Comparison of ENCODE assay signal across 8 cellular contexts in genomic region chr4:184649026-184649970, GRCh38. TPM values are rescaled to one million over a fixed set of nuclear protein-coding genes. Genes with fewer than 3 reads are reported as not detected.
DNase-seq lines count a peak whose midpoint lies in the region; ATAC-seq and TF ChIP-seq lines count a peak whose summit lies in the region.

CASP3 (minus strand) TSS chr4:184649447; CDS start chr4:184638453, 10,994 bp downstream.
PRIMPOL (plus strand) TSS chr4:184649738; CDS start chr4:184657141, 7,403 bp downstream.

- peak; percentile 80 for ATAC-seq in GM21619 (IDR thresholded peaks at IDR 0.05; ENCODE audit: unreplicated experiment)

- H3K4me3 ChIP-seq in epithelial cell of proximal tubule (ENCODE audit: low read depth, low read length) (peak within 1 kb of the TSS; percentile 92), mucosa of stomach (ENCODE audit: low read length) (peak within 1 kb of the TSS; percentile 97)

- no peaks in the 10 kb centered on the region for H3K36me3 ChIP-seq in mucosa of stomach (ENCODE audit: control insufficient read depth, insufficient read depth, low read length)

- H3K9me3 ChIP-seq in mucosa of stomach (ENCODE audit: control insufficient read depth, low read length), result no peaks in the 10 kb centered on the region

- peak; percentile 29; the same call in 1 of the 2 replicates for TF ChIP-seq RAD21 in Ishikawa (IDR thresholded peaks at IDR 0.05; ENCODE audit: low read depth)

- TF ChIP-seq CTCF in epithelial cell of proximal tubule (conservative IDR thresholded peaks at IDR 0.05; ENCODE audit: low read depth, low read length), result peak; percentile 3

- TF ChIP-seq EP300 in Ishikawa (IDR thresholded peaks at IDR 0.05; ENCODE audit: borderline replicate concordance), result no peak

- H3K4me1 ChIP-seq in mucosa of stomach (ENCODE audit: control insufficient read depth, insufficient read depth, low read length), result peaks cover 36% of the 10 kb centered on the region

- H3K9ac ChIP-seq in mucosa of stomach (ENCODE audit: low read length), result peak within 1 kb of the TSS; percentile 98

- DNase-seq in DMS53 (lab: John Stamatoyannopoulos, UW) (peak; percentile 96), OCI-M2 (lab: John Stamatoyannopoulos, UW; ENCODE audit: unreplicated experiment) (peak; percentile 46), activated T-cell treated with anti-CD3 and anti-CD28 coated beads for 4 hours (peak; percentile 92), epithelial cell of proximal tubule (ENCODE audit: low read depth) (no peak)
- peak; percentile 97 for DNase-seq in stimulated activated CD8-positive, alpha-beta memory T cell treated with anti-CD3 and anti-CD28 coated beads, Interleukin-4, amount 100 ng/mL, for 48 hours

- no peaks in the 10 kb centered on the region for H3K27me3 ChIP-seq in mucosa of stomach (ENCODE audit: control insufficient read depth, insufficient read depth, low read length)

TF ChIP-seq in Ishikawa, 13 proteins besides CTCF, POLR2A, EP300 and RAD21:
- TF ChIP-seq MAX (IDR thresholded peaks at IDR 0.05), result peak; percentile 41
- TF ChIP-seq CEBPB (IDR thresholded peaks at IDR 0.05), result no peak
- peak; percentile 85 for TF ChIP-seq TAF1 (IDR thresholded peaks at IDR 0.05; ENCODE audit: low read depth)
- TF ChIP-seq EGR1 (IDR thresholded peaks at IDR 0.05), result 0 out of 2 replicates have a peak, but pooled peaks have one; percentile 26

RNA-seq across cellular contexts. Expression of gene CASP3, which starts in this region (rescaled TPM):
- 56.1 and 58.2 TPM in 2 replicates for total RNA-seq in epithelial cell of proximal tubule

RNA-seq across cellular contexts. Expression of gene PRIMPOL, which starts in this region (rescaled TPM):
- total RNA-seq in epithelial cell of proximal tubule, result 12.4 and 16.7 TPM in 2 replicates
